ENCODE assay signal across 10 cellular contexts in genomic region chr5:140295414-140295813, GRCh38. TPM values are rescaled to one million over a fixed set of nuclear protein-coding genes. Genes with fewer than 3 reads are reported as not detected.
DNase-seq lines count a peak whose midpoint lies in the region; ATAC-seq and TF ChIP-seq lines count a peak whose summit lies in the region.
"Had no signal": no experiment of that assay in that cellular context is flagged by ENCODE, and none has a peak within 500 bp of the region (broad histone marks: within the 10 kb centered on the region; RNA-seq: fewer than 3 reads in every experiment).

No MANE protein-coding gene starts in this region.

- H3K27me3 Mint-ChIP-seq in neural crest cell (ENCODE audit: low read depth) = no peaks in the 10 kb centered on the region
- H3K27me3 Mint-ChIP-seq: naive B cell had no signal

- H3K36me3 Mint-ChIP-seq in neural crest cell (ENCODE audit: low read depth) = peaks cover 3% of the 10 kb centered on the region

- DNase-seq in NCI-H2107 treated with DMSO at 0.1 percent for 48 hours (lab: John Stamatoyannopoulos, UW; ENCODE audit: unreplicated experiment) = peak; percentile 1
- DNase-seq in NCI-H2107 (lab: John Stamatoyannopoulos, UW) = no peak
- peak; percentile 59 for DNase-seq in NCI-H2029 (lab: John Stamatoyannopoulos, UW)
- DNase-seq in cerebellar cortex (ENCODE audit: low spot score) = peak; percentile 42
- no peak for DNase-seq in neural crest cell (ENCODE audit: low read depth, low spot score)
- DNase-seq: naive B cell had no signal

- no peaks in the 10 kb centered on the region for H3K9me3 Mint-ChIP-seq in neural crest cell
- H3K9me3 Mint-ChIP-seq: naive B cell; T-helper 1 cell treated with Interleukin-12 subunit alpha and Interleukin-12 subunit beta and Interleukin-4 antibody, amounts not matched to agents 30 μg/mL and 1 μg/mL, for 36 hours had no signal

- H3K4me1 Mint-ChIP-seq in neural crest cell = peaks cover 43% of the 10 kb centered on the region

- TF ChIP-seq CTCF in neural crest cell (conservative IDR thresholded peaks at IDR 0.05) = no peak

- H3K4me3 Mint-ChIP-seq in neural crest cell = peak overlapping the region; percentile 3
- H3K4me3 Mint-ChIP-seq: T-helper 1 cell treated with Interleukin-12 subunit alpha and Interleukin-12 subunit beta and Interleukin-4 antibody, amounts not matched to agents 30 μg/mL and 1 μg/mL, for 36 hours had no signal

- no peak overlapping the region for H3K27ac Mint-ChIP-seq in neural crest cell (ENCODE audit: unreplicated experiment)
- H3K27ac Mint-ChIP-seq: T-helper 1 cell treated with Interleukin-12 subunit alpha and Interleukin-12 subunit beta and Interleukin-4 antibody, amounts not matched to agents 30 μg/mL and 1 μg/mL, for 36 hours had no signal

- ATAC-seq in GM21390 (IDR thresholded peaks at IDR 0.05; ENCODE audit: unreplicated experiment) (no peak), HG03432 (IDR thresholded peaks at IDR 0.05; ENCODE audit: unreplicated experiment) (no peak), GM18861 (IDR thresholded peaks at IDR 0.05; ENCODE audit: unreplicated experiment) (no peak)

RNA-seq across cellular contexts. Expression of gene PFDN1, which starts 7.5 kb away (rescaled TPM):
- 63.2 and 67.0 TPM in 2 replicates for total RNA-seq in neural crest cell

RNA-seq across cellular contexts. Expression of gene HBEGF, which starts 51.0 kb away (rescaled TPM):
- total RNA-seq in neural crest cell = 2.2 and 2.4 TPM in 2 replicates

Comparison
In these comparisons a context has a peak if more than half of its experiments do, and no peak if none do; other contexts are left out.
1. DNase-seq: peak in NCI-H2107 treated with DMSO at 0.1 percent for 48 hours (single experiment), NCI-H2029 (single experiment) and cerebellar cortex (single experiment); none in NCI-H2107 (single experiment) and neural crest cell (single experiment).